ENCODE assay signal across 1 cellular context in the genomic region with DNA sequence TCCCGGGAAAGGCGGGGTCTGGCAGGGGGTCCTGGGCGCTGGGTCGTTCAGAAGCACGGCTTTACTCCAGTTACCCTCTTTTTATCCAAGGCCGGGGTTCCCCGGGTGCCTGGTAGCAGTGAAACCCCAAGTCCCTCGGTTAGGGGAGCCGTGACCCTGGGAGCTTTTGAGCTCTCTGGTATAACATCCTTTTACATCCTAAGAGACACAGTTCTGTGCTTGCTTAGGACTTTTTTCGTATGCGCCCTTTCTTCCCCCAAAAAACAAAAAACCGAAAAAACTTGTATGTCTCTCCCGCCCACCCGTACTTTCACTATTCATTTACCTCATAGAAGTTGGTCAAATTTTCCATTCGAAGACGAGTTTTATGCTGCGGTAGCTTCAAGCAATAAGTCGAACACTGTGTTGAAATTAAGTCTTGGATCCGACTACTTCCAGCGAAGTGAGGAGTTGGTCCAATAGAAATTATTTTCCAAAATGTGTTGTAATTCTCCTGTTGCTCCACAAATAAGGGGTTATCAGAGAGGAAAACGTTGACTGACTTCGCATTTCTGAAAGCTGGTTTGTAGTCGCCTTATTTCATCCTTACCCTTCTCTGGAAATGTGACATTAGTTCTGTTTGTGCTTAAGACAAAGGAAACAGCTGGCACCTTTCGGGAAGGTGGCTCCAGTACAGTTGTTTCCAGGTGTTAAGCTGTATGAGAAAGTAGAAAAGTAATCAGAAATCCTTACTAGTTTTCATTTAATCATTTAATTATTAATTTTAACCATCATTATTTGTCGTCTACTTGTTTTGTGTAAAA.
TF ChIP-seq lines count a peak whose summit lies in the region.

No MANE protein-coding gene starts in this region.

TF ChIP-seq in SK-N-SH, 30 proteins besides CTCF, POLR2A, EP300 and RAD21 (continued from another document):
- TF ChIP-seq, protein P1, sequence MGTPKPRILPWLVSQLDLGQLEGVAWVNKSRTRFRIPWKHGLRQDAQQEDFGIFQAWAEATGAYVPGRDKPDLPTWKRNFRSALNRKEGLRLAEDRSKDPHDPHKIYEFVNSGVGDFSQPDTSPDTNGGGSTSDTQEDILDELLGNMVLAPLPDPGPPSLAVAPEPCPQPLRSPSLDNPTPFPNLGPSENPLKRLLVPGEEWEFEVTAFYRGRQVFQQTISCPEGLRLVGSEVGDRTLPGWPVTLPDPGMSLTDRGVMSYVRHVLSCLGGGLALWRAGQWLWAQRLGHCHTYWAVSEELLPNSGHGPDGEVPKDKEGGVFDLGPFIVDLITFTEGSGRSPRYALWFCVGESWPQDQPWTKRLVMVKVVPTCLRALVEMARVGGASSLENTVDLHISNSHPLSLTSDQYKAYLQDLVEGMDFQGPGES (IDR thresholded peaks at IDR 0.05; ENCODE audit: low read depth, low read length), result no peak
- no peak for TF ChIP-seq REST (IDR thresholded peaks at IDR 0.05; ENCODE audit: low read depth, low read length)
- no peak for TF ChIP-seq RFX5 (IDR thresholded peaks at IDR 0.05; ENCODE audit: low read length)
- TF ChIP-seq MXI1 (IDR thresholded peaks at IDR 0.05; ENCODE audit: low read depth, low read length), result no peak
- no peak for TF ChIP-seq CHD2 (IDR thresholded peaks at IDR 0.05; ENCODE audit: low read length, partially characterized antibody)
- TF ChIP-seq EZH2phosphoT487 (IDR thresholded peaks at IDR 0.05; ENCODE audit: borderline replicate concordance, low read depth), result no peak
- TF ChIP-seq RXRA (IDR thresholded peaks at IDR 0.05; ENCODE audit: borderline replicate concordance, low read depth), result no peak
- TF ChIP-seq RCOR1 (IDR thresholded peaks at IDR 0.05; ENCODE audit: low read length), result no peak
- no peak for TF ChIP-seq NRF1 (IDR thresholded peaks at IDR 0.05; ENCODE audit: low read depth, low read length)
- no peak for TF ChIP-seq SMC3 (IDR thresholded peaks at IDR 0.05; ENCODE audit: low read depth, low read length)
- TF ChIP-seq GATA2 (CRISPR knock-in tag; IDR thresholded peaks at IDR 0.05), result no peak
- no peak for TF ChIP-seq MEF2A (IDR thresholded peaks at IDR 0.05; ENCODE audit: borderline replicate concordance, low read depth)
